ENCODE assay signal across 11 cellular contexts in the genomic region with DNA sequence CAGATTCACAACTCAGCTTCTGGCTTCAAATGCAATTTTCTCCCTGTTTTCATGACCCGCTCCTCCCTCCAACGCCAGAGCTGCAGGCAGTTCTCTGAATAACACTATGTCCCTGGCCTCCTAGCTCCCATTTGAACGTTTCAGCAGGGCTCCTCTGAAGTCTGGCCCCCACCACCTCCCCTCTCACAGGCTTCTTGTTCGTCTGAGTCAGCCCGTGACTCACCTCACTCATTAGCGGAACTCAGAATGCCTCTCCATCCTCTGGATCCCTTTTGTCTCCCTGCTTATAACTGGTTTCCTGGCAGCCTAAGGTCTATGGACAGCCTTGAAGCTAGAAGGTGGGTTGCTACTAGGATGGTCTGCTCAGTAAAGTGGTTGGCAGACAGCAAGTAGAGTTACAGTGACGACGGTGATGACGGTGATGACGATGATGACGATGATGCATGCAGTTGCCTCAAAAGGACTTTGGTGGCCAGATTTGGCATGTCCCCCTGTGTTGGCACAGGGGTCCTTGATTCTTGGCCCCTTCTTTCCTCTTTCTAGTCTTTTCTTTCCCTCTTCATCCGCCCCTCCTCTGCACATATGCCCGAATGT.
DNase-seq lines count a peak whose midpoint lies in the region; ATAC-seq and TF ChIP-seq lines count a peak whose summit lies in the region.
"Had no signal": no experiment of that assay in that cellular context is flagged by ENCODE, and none has a peak within 500 bp of the region (broad histone marks: within the 10 kb centered on the region; RNA-seq: fewer than 3 reads in every experiment).

No MANE protein-coding gene starts in this region.

- H3K9ac ChIP-seq in endodermal cell (ENCODE audit: extremely low read depth, low read length, poor library complexity, severe bottlenecking) = no peak overlapping the region

- no peak overlapping the region for H3K27ac Mint-ChIP-seq in endodermal cell
- no peak overlapping the region for H3K27ac Mint-ChIP-seq in T-helper 2 cell treated with Interferon-gamma antibody and Interleukin-4, amounts not matched to agents 5 μg/mL and 100 μg/mL, for 36 hours
- H3K27ac Mint-ChIP-seq: dendritic cell treated with granulocyte-macrophage colony-stimulating factor and Interleukin-4, amounts not matched to agents 40 ng/mL and 50 ng/mL, for 4 days; nephron; T-helper 17 cell had no signal

- H3K4me3 Mint-ChIP-seq in endodermal cell = no peak overlapping the region
- H3K4me3 Mint-ChIP-seq in T-helper 2 cell treated with Interferon-gamma antibody and Interleukin-4, amounts not matched to agents 5 μg/mL and 100 μg/mL, for 36 hours = no peak overlapping the region
- H3K4me3 Mint-ChIP-seq: dendritic cell treated with granulocyte-macrophage colony-stimulating factor and Interleukin-4, amounts not matched to agents 40 ng/mL and 50 ng/mL, for 4 days; nephron; T-helper 17 cell had no signal

- H3K27me3 ChIP-seq in MG63 (no peaks in the 10 kb centered on the region), endodermal cell (ENCODE audit: control insufficient read depth, insufficient read depth, low read length, poor library complexity, severe bottlenecking) (no peaks in the 10 kb centered on the region), prostate gland (replicated peaks; ENCODE audit: insufficient read depth) (no peaks in the 10 kb centered on the region)

- H3K4me1 Mint-ChIP-seq in endodermal cell = no peaks in the 10 kb centered on the region
- H3K4me1 Mint-ChIP-seq in T-helper 2 cell treated with Interferon-gamma antibody and Interleukin-4, amounts not matched to agents 5 μg/mL and 100 μg/mL, for 36 hours (ENCODE audit: low read depth) = no peaks in the 10 kb centered on the region
- H3K4me1 Mint-ChIP-seq: nephron had no signal

- H3K27me3 Mint-ChIP-seq in endodermal cell (ENCODE audit: insufficient read depth) = no peaks in the 10 kb centered on the region
- peaks cover 5% of the 10 kb centered on the region for H3K27me3 Mint-ChIP-seq in T-helper 2 cell treated with Interferon-gamma antibody and Interleukin-4, amounts not matched to agents 5 μg/mL and 100 μg/mL, for 36 hours (ENCODE audit: low read depth)

- TF ChIP-seq CTCF in endodermal cell (conservative IDR thresholded peaks at IDR 0.05) (no peak), prostate gland (IDR thresholded peaks at IDR 0.05) (no peak)

- no peak for TF ChIP-seq POLR2A in prostate gland (IDR thresholded peaks at IDR 0.05)

- H3K4me3 ChIP-seq in MG63 (no peak overlapping the region), endodermal cell (ENCODE audit: low read length) (no peak overlapping the region), prostate gland (no peak overlapping the region)

- H3K4me1 ChIP-seq in endodermal cell (ENCODE audit: control insufficient read depth, insufficient read depth, low read length) (no peaks in the 10 kb centered on the region), prostate gland (replicated peaks) (no peaks in the 10 kb centered on the region)

- no peak for ATAC-seq in HG03378 (IDR thresholded peaks at IDR 0.05; ENCODE audit: unreplicated experiment)
- no peak for ATAC-seq in HG02852 (IDR thresholded peaks at IDR 0.05; ENCODE audit: unreplicated experiment)
- ATAC-seq: T-helper 17 cell had no signal

- no peaks in the 10 kb centered on the region for H3K36me3 Mint-ChIP-seq in endodermal cell (ENCODE audit: low read depth)
- H3K36me3 Mint-ChIP-seq in T-helper 2 cell treated with Interferon-gamma antibody and Interleukin-4, amounts not matched to agents 5 μg/mL and 100 μg/mL, for 36 hours (ENCODE audit: low read depth) = no peaks in the 10 kb centered on the region

- H3K27ac ChIP-seq in endodermal cell (ENCODE audit: low read depth, low read length) (no peak overlapping the region), prostate gland (peak overlapping the region; percentile 5 to 23)

- H3K36me3 ChIP-seq in MG63 (no peaks in the 10 kb centered on the region), endodermal cell (ENCODE audit: control insufficient read depth, insufficient read depth, low read length) (no peaks in the 10 kb centered on the region), prostate gland (no peaks in the 10 kb centered on the region)

- WGBS in endodermal cell (ENCODE audit: insufficient coverage in 1 of 2, insufficient read length in 1 of 2), 2 experiments = 57 to 67% methylated on average over 11 to 13 of the region's 13 CpGs
- WGBS in prostate gland = 68% methylated on average over 13 of the region's 13 CpGs

- DNase-seq in ELF-1 (ENCODE audit: low read depth, low spot score) (peak; percentile 80), MG63 (peak; percentile 91), endodermal cell (peak; percentile 82), prostate gland (ENCODE audit: low spot score) (no peak), DMS79 (lab: John Stamatoyannopoulos, UW) (no peak)
- no peak for DNase-seq in T-helper 2 cell treated with Interferon-gamma antibody and Interleukin-4, amounts not matched to agents 5 μg/mL and 100 μg/mL, for 36 hours (ENCODE audit: low spot score)
- DNase-seq: T-helper 17 cell had no signal

- H3K9me3 ChIP-seq in MG63 = no peaks in the 10 kb centered on the region
- no peaks in the 10 kb centered on the region for H3K9me3 ChIP-seq in endodermal cell (ENCODE audit: control insufficient read depth, low read length)
- H3K9me3 ChIP-seq in prostate gland = no peaks in the 10 kb centered on the region

- intact Hi-C loops in prostate gland (cut with DNase I) = no loop called here

- no peaks in the 10 kb centered on the region for H3K9me3 Mint-ChIP-seq in endodermal cell
- no peaks in the 10 kb centered on the region for H3K9me3 Mint-ChIP-seq in T-helper 2 cell treated with Interferon-gamma antibody and Interleukin-4, amounts not matched to agents 5 μg/mL and 100 μg/mL, for 36 hours
- H3K9me3 Mint-ChIP-seq: dendritic cell treated with granulocyte-macrophage colony-stimulating factor and Interleukin-4, amounts not matched to agents 40 ng/mL and 50 ng/mL, for 4 days; nephron had no signal

Comparison
In these comparisons a context has a peak if more than half of its experiments do, and no peak if none do; other contexts are left out.
1. DNase-seq: peak in ELF-1 (single experiment), MG63 (single experiment) and endodermal cell (single experiment); none in prostate gland (single experiment), DMS79 (single experiment) and T-helper 2 cell treated with Interferon-gamma antibody and Interleukin-4, amounts not matched to agents 5 μg/mL and 100 μg/mL, for 36 hours (single experiment).